Comparison of ENCODE assay signal across 22 cellular contexts in the genomic region with DNA sequence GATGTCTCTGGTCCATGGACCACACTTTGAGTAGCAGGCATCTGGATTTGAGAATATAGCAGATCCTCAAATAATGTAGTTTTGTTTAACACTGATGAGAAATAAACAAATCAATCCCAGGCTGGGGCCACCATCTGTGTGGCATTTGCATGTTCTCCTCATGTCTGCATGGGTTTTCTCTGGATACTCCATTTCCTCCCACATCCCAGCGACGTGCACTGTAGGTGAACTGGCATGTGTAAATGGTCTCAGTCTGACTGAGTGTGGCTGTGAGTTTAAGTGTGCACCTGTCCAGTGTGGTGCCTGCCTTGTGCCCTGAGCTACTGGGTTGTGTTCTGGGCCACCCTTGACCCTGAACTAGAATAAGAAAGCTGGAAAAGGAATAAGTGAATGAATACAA.
DNase-seq lines count a peak whose midpoint lies in the region; ATAC-seq, FAIRE-seq and TF ChIP-seq lines count a peak whose summit lies in the region.
"Had no signal": no experiment of that assay in that cellular context is flagged by ENCODE, and none has a peak within 500 bp of the region (broad histone marks: within the 10 kb centered on the region; RNA-seq: fewer than 3 reads in every experiment).

No MANE protein-coding gene starts in this region.

- no peak overlapping the region for H3K27ac ChIP-seq in right cardiac atrium (ENCODE audit: low read length)
- H3K27ac ChIP-seq in PC-3 (ENCODE audit: low read length): no peak overlapping the region
- H3K27ac ChIP-seq in kidney (ENCODE audit: low read depth in 2 of 2, low read length in 2 of 2): no peak overlapping the region
- H3K27ac ChIP-seq in spleen: no peak overlapping the region
- H3K27ac ChIP-seq: 22Rv1; A549; BLaER1 treated with 17β-estradiol and CSF1 and Interleukin-3, amounts not matched to agents 10 nM and 100 nM; C4-2B had no signal

- no peaks in the 10 kb centered on the region for H3F3A ChIP-seq in PC-3 (ENCODE audit: low read length, unreplicated experiment)

- H3K9me2 ChIP-seq in PC-3 (replicated peaks; ENCODE audit: low read length): no peaks in the 10 kb centered on the region

- intact Hi-C loops in Right ventricle myocardium inferior (cut with DNase I) (no loop called here), right cardiac atrium (cut with DNase I) (no loop called here), PC-3 (cut with micrococcal nuclease) (no loop called here), kidney (cut with DNase I) (no loop called here), spleen (cut with DNase I; ENCODE audit: low total_unique reads) (no loop called here)

- TF ChIP-seq POLR2A in spleen (IDR thresholded peaks at IDR 0.05): no peak

- no TSS peak for BruUV-seq in PC-3 (replicated peaks; lab: Mats Ljungman, UMichigan)

- FAIRE-seq in kidney (lab: Jason Lieb, UNC): no peak
- FAIRE-seq: D721Med, G401.6, GM12891 had no signal

- no peak for ATAC-seq in Right ventricle myocardium inferior
- ATAC-seq in right cardiac atrium: no peak
- ATAC-seq in PC-3: peak; percentile 31
- ATAC-seq in HG02798 (IDR thresholded peaks at IDR 0.05; ENCODE audit: poor library complexity, unreplicated experiment): no peak
- ATAC-seq: A549; CD8-positive, alpha-beta T cell had no signal

- 83% methylated on average over 2 of the region's 2 CpGs for WGBS in right cardiac atrium
- 87 to 93% (median 89%) methylated on average over 2 of the region's 2 CpGs for WGBS in spleen, 5 donors

- peak overlapping the region; percentile 29; the same call in 1 of the 2 replicates for H3K4me2 ChIP-seq in PC-3 (ENCODE audit: low read length)
- H3K4me2 ChIP-seq: A549; BLaER1 treated with 17β-estradiol and CSF1 and Interleukin-3, amounts not matched to agents 10 nM and 100 nM had no signal

- no peak overlapping the region for H3K9ac ChIP-seq in PC-3 (ENCODE audit: low read length)
- no peak overlapping the region for H3K9ac ChIP-seq in kidney (ENCODE audit: low read length in 2 of 2)
- H3K9ac ChIP-seq: BLaER1 treated with 17β-estradiol and CSF1 and Interleukin-3, amounts not matched to agents 10 nM and 100 nM had no signal

- no peaks in the 10 kb centered on the region for H4K20me1 ChIP-seq in PC-3 (ENCODE audit: low read length)
- H4K20me1 ChIP-seq: BLaER1 treated with 17β-estradiol and CSF1 and Interleukin-3, amounts not matched to agents 10 nM and 100 nM had no signal

- no peak for TF ChIP-seq CTCF in PC-3 (conservative IDR thresholded peaks at IDR 0.05; ENCODE audit: low read depth, low read length)
- TF ChIP-seq CTCF in kidney (IDR thresholded peaks at IDR 0.05; ENCODE audit: borderline replicate concordance, extremely low read depth, insufficient read depth): no peak
- TF ChIP-seq CTCF in spleen (IDR thresholded peaks at IDR 0.05 in 8 of 11, conservative IDR thresholded peaks at IDR 0.05 in 3 of 11): no peak

- H3K4me1 ChIP-seq in right cardiac atrium (ENCODE audit: control insufficient read depth, insufficient read depth, low read length) (no peaks in the 10 kb centered on the region), PC-3 (ENCODE audit: insufficient read depth, low read length) (peaks cover 11% of the 10 kb centered on the region), kidney (ENCODE audit: control insufficient read depth in 1 of 2, insufficient read depth in 1 of 2, low read depth in 1 of 2, low read length in 2 of 2) (no peaks in the 10 kb centered on the region), spleen (no peaks in the 10 kb centered on the region)
- H3K4me1 ChIP-seq: A549; BLaER1 treated with 17β-estradiol and CSF1 and Interleukin-3, amounts not matched to agents 10 nM and 100 nM; Caco-2 had no signal

- H3K36me3 ChIP-seq in PC-3 (ENCODE audit: low read depth, low read length) (no peaks in the 10 kb centered on the region), kidney (ENCODE audit: control insufficient read depth in 1 of 2, insufficient read depth in 2 of 2, low read length in 2 of 2) (no peaks in the 10 kb centered on the region), spleen (no peaks in the 10 kb centered on the region)
- H3K36me3 ChIP-seq: BLaER1 treated with 17β-estradiol and CSF1 and Interleukin-3, amounts not matched to agents 10 nM and 100 nM had no signal

- H3K27me3 ChIP-seq in right cardiac atrium (ENCODE audit: control insufficient read depth, insufficient read depth) (no peaks in the 10 kb centered on the region), PC-3 (ENCODE audit: low read length) (no peaks in the 10 kb centered on the region), spleen (replicated peaks in 1 of 7) (no peaks in the 10 kb centered on the region)
- H3K27me3 ChIP-seq: BLaER1 treated with 17β-estradiol and CSF1 and Interleukin-3, amounts not matched to agents 10 nM and 100 nM had no signal

- CTCF ChIA-PET in PC-3 (lab: Charles Lee): no interaction called here

- H2AFZ ChIP-seq in PC-3 (ENCODE audit: low read length): no peak overlapping the region

- peak; percentile 63 for DNase-seq in Right ventricle myocardium inferior (ENCODE audit: missing footprints)
- DNase-seq in right cardiac atrium: no peak
- DNase-seq in PC-3: no peak
- peak; percentile 45 for DNase-seq in kidney
- DNase-seq in spleen: peak; percentile 39
- DNase-seq in dermis blood vessel endothelial cell: no peak
- no peak for DNase-seq in stimulated activated CD4-positive, alpha-beta T cell treated with anti-CD3 and anti-CD28 coated beads, Interleukin-2, amount 100 ng/mL, for 48 hours
- DNase-seq: AML-193; Caco-2; Calu3; CD4-positive, alpha-beta T cell; CD8-positive, alpha-beta T cell; DMS79 treated with DMSO at 0.1 percent for 48 hours; GF-D8 had no signal

- H3K4me3 ChIP-seq in right cardiac atrium (ENCODE audit: low read length) (no peak overlapping the region), PC-3 (ENCODE audit: low read length) (no peak overlapping the region), kidney (ENCODE audit: low read length in 2 of 2) (no peak overlapping the region), spleen (no peak overlapping the region)
- H3K4me3 ChIP-seq: A549; BLaER1 treated with 17β-estradiol and CSF1 and Interleukin-3, amounts not matched to agents 10 nM and 100 nM had no signal

- H3K9me3 ChIP-seq in right cardiac atrium (ENCODE audit: control insufficient read depth, low read length) (no peaks in the 10 kb centered on the region), PC-3 (ENCODE audit: low read length) (no peaks in the 10 kb centered on the region), kidney (ENCODE audit: control insufficient read depth in 1 of 2, low read length in 2 of 2) (no peaks in the 10 kb centered on the region), spleen (no peaks in the 10 kb centered on the region)
- H3K9me3 ChIP-seq: A549; BLaER1 treated with 17β-estradiol and CSF1 and Interleukin-3, amounts not matched to agents 10 nM and 100 nM; Caco-2 had no signal

- POLR2A ChIA-PET in PC-3 (lab: Charles Lee; ENCODE audit: unreplicated experiment): no interaction called here

- no peaks in the 10 kb centered on the region for H3K79me2 ChIP-seq in PC-3 (ENCODE audit: low read length)

Comparison
In these comparisons a context has a peak if more than half of its experiments do, and no peak if none do; other contexts are left out.
1. DNase-seq: peak in Right ventricle myocardium inferior (single experiment), kidney (single experiment) and spleen (single experiment); none in right cardiac atrium (0 of 3), PC-3 (single experiment), dermis blood vessel endothelial cell (single experiment) and stimulated activated CD4-positive, alpha-beta T cell treated with anti-CD3 and anti-CD28 coated beads, Interleukin-2, amount 100 ng/mL, for 48 hours (0 of 2).